In genomic region chr18:12645751-12646203, GRCh38 we compare ENCODE assay signal across 1 cellular context.
TF ChIP-seq lines count a peak whose summit lies in the region.

No MANE protein-coding gene starts in this region.

TF ChIP-seq in HepG2, 621 proteins besides CTCF, POLR2A, EP300 and RAD21 (continued from another document):
- TF ChIP-seq PATZ1 (CRISPR knock-in tag; IDR thresholded peaks at IDR 0.05) (no peak), SAP130 (CRISPR knock-in tag; IDR thresholded peaks at IDR 0.05; ENCODE audit: low read depth) (peak; percentile 43; the same call in 1 of the 2 replicates), SP140L (CRISPR knock-in tag; IDR thresholded peaks at IDR 0.05; ENCODE audit: borderline replicate concordance) (no peak), RFX5 (IDR thresholded peaks at IDR 0.05; ENCODE audit: low read depth, low read length) (no peak), ZNF225 (CRISPR knock-in tag; IDR thresholded peaks at IDR 0.05) (no peak), ZNF30 (CRISPR knock-in tag; IDR thresholded peaks at IDR 0.05) (no peak), SRY (CRISPR knock-in tag; IDR thresholded peaks at IDR 0.05) (no peak), NPAS2 (CRISPR knock-in tag; IDR thresholded peaks at IDR 0.05; ENCODE audit: borderline replicate concordance) (no peak), ZNF724P (CRISPR knock-in tag; IDR thresholded peaks at IDR 0.05; ENCODE audit: borderline replicate concordance) (no peak), ARNTL (CRISPR knock-in tag; IDR thresholded peaks at IDR 0.05) (no peak), KDM6A (CRISPR knock-in tag; IDR thresholded peaks at IDR 0.05; ENCODE audit: low read depth) (no peak), PHF21A (CRISPR knock-in tag; IDR thresholded peaks at IDR 0.05) (no peak), ZNF12 (CRISPR knock-in tag; IDR thresholded peaks at IDR 0.05) (no peak), REPIN1 (CRISPR knock-in tag; IDR thresholded peaks at IDR 0.05; ENCODE audit: borderline replicate concordance, low read depth) (no peak), MEF2D (CRISPR knock-in tag; IDR thresholded peaks at IDR 0.05) (0 out of 2 replicates have a peak, but pooled peaks have one; percentile 23), TFAP4 (IDR thresholded peaks at IDR 0.05; ENCODE audit: borderline replicate concordance, low read depth) (peak; percentile 60; the same call in 1 of the 2 replicates)
TF ChIP-seq in HepG2: peak in this region for 10.
